1 cellular context compared by ENCODE assay signal in the genomic region with DNA sequence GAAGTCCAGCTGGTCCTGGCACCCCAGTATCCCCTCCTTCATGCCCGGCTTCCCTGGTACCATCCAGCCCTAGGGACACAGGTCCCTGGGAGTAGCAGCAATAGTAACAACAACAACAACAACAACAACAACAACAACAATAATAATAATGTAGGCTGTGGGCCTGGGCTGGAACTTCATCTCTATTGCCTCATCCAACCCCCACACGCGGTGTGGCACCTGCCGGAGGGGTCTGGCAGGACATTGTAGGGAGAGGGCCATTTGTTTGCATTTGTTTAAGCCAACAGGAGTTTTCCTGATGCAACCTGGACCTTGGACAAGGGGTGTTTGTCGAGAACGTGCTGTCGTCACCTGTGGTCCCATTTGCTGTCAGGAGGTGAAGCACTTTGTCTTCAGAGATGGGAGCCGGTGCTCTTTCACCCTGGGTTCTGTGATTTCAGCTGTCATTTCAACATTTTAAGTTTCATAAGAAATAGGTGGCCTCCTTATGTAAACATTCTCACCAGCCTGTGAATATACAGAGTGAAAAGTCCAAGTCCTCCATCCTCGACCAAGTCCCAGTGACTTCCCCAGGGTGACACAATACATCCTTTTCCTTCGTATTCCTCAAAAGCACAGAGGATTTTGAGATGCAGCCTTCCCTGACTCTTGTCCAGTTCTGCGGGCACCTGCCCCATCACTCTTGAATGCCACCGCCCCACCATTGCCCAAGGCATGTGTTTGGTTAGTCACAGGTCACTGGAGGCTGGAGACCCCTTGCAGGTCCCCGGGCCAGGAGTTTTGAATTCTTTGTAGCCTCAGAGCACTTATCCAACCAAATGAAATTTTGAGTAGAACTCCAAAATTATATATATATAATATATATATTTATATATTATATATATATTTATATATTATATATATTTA.
TF ChIP-seq lines count a peak whose summit lies in the region.

No MANE protein-coding gene starts in this region.

TF ChIP-seq in HepG2, 621 proteins besides CTCF, POLR2A, EP300 and RAD21 (continued from another document and continues in another):
- TF ChIP-seq EED (CRISPR knock-in tag; IDR thresholded peaks at IDR 0.05) = no peak
- TF ChIP-seq PHF8 (CRISPR knock-in tag; IDR thresholded peaks at IDR 0.05) = peak; percentile 36; the same call in 1 of the 2 replicates
- no peak for TF ChIP-seq PHB2 (IDR thresholded peaks at IDR 0.05; ENCODE audit: partially characterized antibody)
- TF ChIP-seq, protein P1, sequence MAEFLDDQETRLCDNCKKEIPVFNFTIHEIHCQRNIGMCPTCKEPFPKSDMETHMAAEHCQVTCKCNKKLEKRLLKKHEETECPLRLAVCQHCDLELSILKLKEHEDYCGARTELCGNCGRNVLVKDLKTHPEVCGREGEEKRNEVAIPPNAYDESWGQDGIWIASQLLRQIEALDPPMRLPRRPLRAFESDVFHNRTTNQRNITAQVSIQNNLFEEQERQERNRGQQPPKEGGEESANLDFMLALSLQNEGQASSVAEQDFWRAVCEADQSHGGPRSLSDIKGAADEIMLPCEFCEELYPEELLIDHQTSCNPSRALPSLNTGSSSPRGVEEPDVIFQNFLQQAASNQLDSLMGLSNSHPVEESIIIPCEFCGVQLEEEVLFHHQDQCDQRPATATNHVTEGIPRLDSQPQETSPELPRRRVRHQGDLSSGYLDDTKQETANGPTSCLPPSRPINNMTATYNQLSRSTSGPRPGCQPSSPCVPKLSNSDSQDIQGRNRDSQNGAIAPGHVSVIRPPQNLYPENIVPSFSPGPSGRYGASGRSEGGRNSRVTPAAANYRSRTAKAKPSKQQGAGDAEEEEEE (CRISPR knock-in tag; IDR thresholded peaks at IDR 0.05; ENCODE audit: borderline replicate concordance) = 0 out of 2 replicates have a peak, but pooled peaks have one; percentile 60
- peak; percentile 54 for TF ChIP-seq XRCC5 (optimal IDR thresholded peaks at IDR 0.05; ENCODE audit: low read length)
- peak; percentile 70 for TF ChIP-seq SP4 (CRISPR knock-in tag; IDR thresholded peaks at IDR 0.05)
- TF ChIP-seq E2F2 (CRISPR knock-in tag; IDR thresholded peaks at IDR 0.05; ENCODE audit: borderline replicate concordance) = no peak
- TF ChIP-seq, protein P2, sequence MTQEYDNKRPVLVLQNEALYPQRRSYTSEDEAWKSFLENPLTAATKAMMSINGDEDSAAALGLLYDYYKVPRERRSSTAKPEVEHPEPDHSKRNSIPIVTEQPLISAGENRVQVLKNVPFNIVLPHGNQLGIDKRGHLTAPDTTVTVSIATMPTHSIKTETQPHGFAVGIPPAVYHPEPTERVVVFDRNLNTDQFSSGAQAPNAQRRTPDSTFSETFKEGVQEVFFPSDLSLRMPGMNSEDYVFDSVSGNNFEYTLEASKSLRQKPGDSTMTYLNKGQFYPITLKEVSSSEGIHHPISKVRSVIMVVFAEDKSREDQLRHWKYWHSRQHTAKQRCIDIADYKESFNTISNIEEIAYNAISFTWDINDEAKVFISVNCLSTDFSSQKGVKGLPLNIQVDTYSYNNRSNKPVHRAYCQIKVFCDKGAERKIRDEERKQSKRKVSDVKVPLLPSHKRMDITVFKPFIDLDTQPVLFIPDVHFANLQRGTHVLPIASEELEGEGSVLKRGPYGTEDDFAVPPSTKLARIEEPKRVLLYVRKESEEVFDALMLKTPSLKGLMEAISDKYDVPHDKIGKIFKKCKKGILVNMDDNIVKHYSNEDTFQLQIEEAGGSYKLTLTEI (CRISPR knock-in tag; conservative IDR thresholded peaks at IDR 0.05) = no peak
- TF ChIP-seq ZBTB21 (CRISPR knock-in tag; IDR thresholded peaks at IDR 0.05) = peak; percentile 94
- TF ChIP-seq SP1 (IDR thresholded peaks at IDR 0.05) = no peak
- TF ChIP-seq SP1 (CRISPR knock-in tag; IDR thresholded peaks at IDR 0.05) = no peak
- TF ChIP-seq JUND (CRISPR knock-in tag; IDR thresholded peaks at IDR 0.05) = peak; percentile 52; the same call in 1 of the 2 replicates
- TF ChIP-seq CAMTA2 (CRISPR knock-in tag; IDR thresholded peaks at IDR 0.05; ENCODE audit: borderline replicate concordance) = no peak
- TF ChIP-seq ZNF335 (CRISPR knock-in tag; IDR thresholded peaks at IDR 0.05) = no peak
- peak; percentile 87; the same call in 1 of the 2 replicates for TF ChIP-seq ZNF691 (CRISPR knock-in tag; IDR thresholded peaks at IDR 0.05; ENCODE audit: borderline replicate concordance, low read depth)
- no peak for TF ChIP-seq ZNF780A (CRISPR knock-in tag; IDR thresholded peaks at IDR 0.05)
- TF ChIP-seq ZNF670 (CRISPR knock-in tag; IDR thresholded peaks at IDR 0.05; ENCODE audit: borderline replicate concordance) = no peak
- TF ChIP-seq MYNN (CRISPR knock-in tag; IDR thresholded peaks at IDR 0.05; ENCODE audit: low read depth) = no peak
- 0 out of 2 replicates have a peak, but pooled peaks have one; percentile 60 for TF ChIP-seq ZIK1 (CRISPR knock-in tag; IDR thresholded peaks at IDR 0.05; ENCODE audit: borderline replicate concordance, low read depth)
- TF ChIP-seq XBP1 (CRISPR knock-in tag; IDR thresholded peaks at IDR 0.05) = no peak
- peak; percentile 82; the same call in 1 of the 2 replicates for TF ChIP-seq ARID4A (CRISPR knock-in tag; IDR thresholded peaks at IDR 0.05; ENCODE audit: borderline replicate concordance)
- no peak; the same call in 1 of the 2 replicates for TF ChIP-seq SPEN (CRISPR knock-in tag; IDR thresholded peaks at IDR 0.05; ENCODE audit: low read depth)
- no peak for TF ChIP-seq ZNF7 (CRISPR knock-in tag; IDR thresholded peaks at IDR 0.05)
- peak; percentile 68; the same call in 1 of the 2 replicates for TF ChIP-seq RBAK (CRISPR knock-in tag; IDR thresholded peaks at IDR 0.05)
- peak; percentile 71; the same call in 1 of the 2 replicates for TF ChIP-seq ZFP36L1 (CRISPR knock-in tag; IDR thresholded peaks at IDR 0.05)
- TF ChIP-seq SOX6 (IDR thresholded peaks at IDR 0.05) = no peak
- TF ChIP-seq SOX6 (CRISPR knock-in tag; IDR thresholded peaks at IDR 0.05) = peak; percentile 98
- TF ChIP-seq ETS1 (CRISPR knock-in tag; IDR thresholded peaks at IDR 0.05) = no peak
- TF ChIP-seq DPF2 (CRISPR knock-in tag; IDR thresholded peaks at IDR 0.05; ENCODE audit: borderline replicate concordance, low read depth) = peak; percentile 96
- TF ChIP-seq NBN (conservative IDR thresholded peaks at IDR 0.05) = no peak
- no peak for TF ChIP-seq ZNF839 (CRISPR knock-in tag; IDR thresholded peaks at IDR 0.05; ENCODE audit: borderline replicate concordance)
- TF ChIP-seq IKZF1 (IDR thresholded peaks at IDR 0.05) = no peak
- peak; percentile 76 for TF ChIP-seq ZSCAN25 (CRISPR knock-in tag; IDR thresholded peaks at IDR 0.05)
- TF ChIP-seq, protein P3, sequence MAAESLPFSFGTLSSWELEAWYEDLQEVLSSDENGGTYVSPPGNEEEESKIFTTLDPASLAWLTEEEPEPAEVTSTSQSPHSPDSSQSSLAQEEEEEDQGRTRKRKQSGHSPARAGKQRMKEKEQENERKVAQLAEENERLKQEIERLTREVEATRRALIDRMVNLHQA (CRISPR knock-in tag; IDR thresholded peaks at IDR 0.05) = no peak
- TF ChIP-seq FIP1L1 (IDR thresholded peaks at IDR 0.05; ENCODE audit: borderline replicate concordance, insufficient read depth, low read depth, low read length) = no peak
- peak; percentile 63 for TF ChIP-seq ZNF687 (CRISPR knock-in tag; IDR thresholded peaks at IDR 0.05)
- TF ChIP-seq, protein P4, sequence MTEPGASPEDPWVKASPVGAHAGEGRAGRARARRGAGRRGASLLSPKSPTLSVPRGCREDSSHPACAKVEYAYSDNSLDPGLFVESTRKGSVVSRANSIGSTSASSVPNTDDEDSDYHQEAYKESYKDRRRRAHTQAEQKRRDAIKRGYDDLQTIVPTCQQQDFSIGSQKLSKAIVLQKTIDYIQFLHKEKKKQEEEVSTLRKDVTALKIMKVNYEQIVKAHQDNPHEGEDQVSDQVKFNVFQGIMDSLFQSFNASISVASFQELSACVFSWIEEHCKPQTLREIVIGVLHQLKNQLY (CRISPR knock-in tag; IDR thresholded peaks at IDR 0.05) = peak; percentile 88
- TF ChIP-seq MAFK (conservative IDR thresholded peaks at IDR 0.05 in 1 of 2, IDR thresholded peaks at IDR 0.05 in 1 of 2; ENCODE audit: low read length in 2 of 2) = no peak
- TF ChIP-seq TRIM24 (CRISPR knock-in tag; IDR thresholded peaks at IDR 0.05) = peak; percentile 85
- TF ChIP-seq ZNF562 (CRISPR knock-in tag; IDR thresholded peaks at IDR 0.05; ENCODE audit: borderline replicate concordance) = no peak
- TF ChIP-seq SAFB2 (CRISPR knock-in tag; IDR thresholded peaks at IDR 0.05; ENCODE audit: borderline replicate concordance, low read depth) = peak; percentile 37; the same call in 1 of the 2 replicates
- no peak for TF ChIP-seq TCF12 (IDR thresholded peaks at IDR 0.05)
- TF ChIP-seq TCF12 (CRISPR knock-in tag; IDR thresholded peaks at IDR 0.05) = peak; percentile 95; the same call in 1 of the 2 replicates
- TF ChIP-seq HOXA9 (CRISPR knock-in tag; IDR thresholded peaks at IDR 0.05; ENCODE audit: borderline replicate concordance) = no peak
- TF ChIP-seq ZNF841 (CRISPR knock-in tag; IDR thresholded peaks at IDR 0.05; ENCODE audit: borderline replicate concordance) = no peak
- TF ChIP-seq ZFY (CRISPR knock-in tag; IDR thresholded peaks at IDR 0.05) = peak; percentile 68
